In genomic region chr17:5031365-5032082, GRCh38 we compare ENCODE assay signal across 8 cellular contexts. TPM values are rescaled to one million over a fixed set of nuclear protein-coding genes. Genes with fewer than 3 reads are reported as not detected.
DNase-seq lines count a peak whose midpoint lies in the region; TF ChIP-seq lines count a peak whose summit lies in the region.

No MANE protein-coding gene starts in this region.

- no peaks in the 10 kb centered on the region for H3K9me3 ChIP-seq in SK-N-MC (ENCODE audit: low read depth, low read length)

- H3K27ac ChIP-seq in SK-N-MC = peak overlapping the region; percentile 61
- no peak overlapping the region for H3K27ac ChIP-seq in substantia nigra (ENCODE audit: low read depth, low read length, poor library complexity, severe bottlenecking)

- no peaks in the 10 kb centered on the region for H3K36me3 ChIP-seq in SK-N-MC (ENCODE audit: insufficient read depth, low read length)

- peaks cover 34% of the 10 kb centered on the region for H3K4me1 Mint-ChIP-seq in activated naive CD4-positive, alpha-beta T cell treated with anti-CD3 and anti-CD28 coated beads, Interleukin-2, amount 10 ng/mL, durations not matched to agents 7 days and 5 days
- H3K4me1 Mint-ChIP-seq in glutamatergic neuron (ENCODE audit: low read depth, unreplicated experiment) = no peaks in the 10 kb centered on the region

- DNase-seq in AML-193 (lab: John Stamatoyannopoulos, UW) (peak; percentile 17 to 40), GM19240 (ENCODE audit: insufficient read length, low spot score) (peak; percentile 87), Kasumi-1 (lab: John Stamatoyannopoulos, UW) (peak; percentile 45 to 52), SK-N-MC (ENCODE audit: low read depth, low spot score) (no peak), glutamatergic neuron (peak; percentile 87), occipital lobe (lab: John Stamatoyannopoulos, UW) (peak; percentile 52), substantia nigra (lab: John Stamatoyannopoulos, UW) (peak in 47 of 49 donors; percentile 5 to 86 (median 63))
- peak; percentile 90 for DNase-seq in activated naive CD4-positive, alpha-beta T cell treated with anti-CD3 and anti-CD28 coated beads, Interleukin-2, amount 10 ng/mL, durations not matched to agents 7 days and 5 days

- H3K9ac ChIP-seq in SK-N-MC (ENCODE audit: insufficient read length) = peak overlapping the region; percentile 68

- peaks cover 2% of the 10 kb centered on the region for H3K36me3 Mint-ChIP-seq in activated naive CD4-positive, alpha-beta T cell treated with anti-CD3 and anti-CD28 coated beads, Interleukin-2, amount 10 ng/mL, durations not matched to agents 7 days and 5 days
- H3K36me3 Mint-ChIP-seq in glutamatergic neuron (ENCODE audit: unreplicated experiment) = no peaks in the 10 kb centered on the region

- H3K9me3 Mint-ChIP-seq in activated naive CD4-positive, alpha-beta T cell treated with anti-CD3 and anti-CD28 coated beads, Interleukin-2, amount 10 ng/mL, durations not matched to agents 7 days and 5 days = no peaks in the 10 kb centered on the region
- H3K9me3 Mint-ChIP-seq in glutamatergic neuron (ENCODE audit: unreplicated experiment) = peaks cover 3% of the 10 kb centered on the region

- H3K27ac Mint-ChIP-seq in activated naive CD4-positive, alpha-beta T cell treated with anti-CD3 and anti-CD28 coated beads, Interleukin-2, amount 10 ng/mL, durations not matched to agents 7 days and 5 days = peak overlapping the region; percentile 95
- no peak overlapping the region for H3K27ac Mint-ChIP-seq in glutamatergic neuron (ENCODE audit: unreplicated experiment)

- peaks cover 24% of the 10 kb centered on the region for H3K27me3 Mint-ChIP-seq in activated naive CD4-positive, alpha-beta T cell treated with anti-CD3 and anti-CD28 coated beads, Interleukin-2, amount 10 ng/mL, durations not matched to agents 7 days and 5 days
- H3K27me3 Mint-ChIP-seq in glutamatergic neuron (ENCODE audit: unreplicated experiment) = peaks cover 2% of the 10 kb centered on the region

- TF ChIP-seq CTCF in glutamatergic neuron (IDR thresholded peaks at IDR 0.05; ENCODE audit: partially characterized antibody, unreplicated experiment) = peak; percentile 89

- CTCF ChIA-PET in activated naive CD4-positive, alpha-beta T cell treated with anti-CD3 and anti-CD28 coated beads, Interleukin-2, amount 10 ng/mL, durations not matched to agents 7 days and 5 days (lab: Charles Lee) = interaction anchor here (0.6 to 2.2 kb wide), 12 partner anchors 9 to 163 kb away, joined by 3 to 11 read pairs (median 4); partner anchors contain the start of gene CAMTA2

- peak overlapping the region; percentile 79 for H3K4me3 ChIP-seq in SK-N-MC

- H3K4me3 Mint-ChIP-seq in activated naive CD4-positive, alpha-beta T cell treated with anti-CD3 and anti-CD28 coated beads, Interleukin-2, amount 10 ng/mL, durations not matched to agents 7 days and 5 days = peak overlapping the region; percentile 80
- peak overlapping the region; percentile 86 for H3K4me3 Mint-ChIP-seq in glutamatergic neuron (ENCODE audit: unreplicated experiment)

RNA-seq across cellular contexts. Expression of gene SLC52A1, which starts 3.7 kb away (rescaled TPM):
- total RNA-seq in glutamatergic neuron (ENCODE audit: unreplicated experiment) = not detected
- total RNA-seq in occipital lobe = not detected

RNA-seq across cellular contexts. Expression of gene KIF1C, which starts 33.8 kb away (rescaled TPM):
- total RNA-seq in glutamatergic neuron (ENCODE audit: unreplicated experiment) (5.6 TPM), occipital lobe (12.5 TPM)

RNA-seq across cellular contexts. Expression of gene INCA1, which starts 34.2 kb away (rescaled TPM):
- total RNA-seq in glutamatergic neuron (ENCODE audit: unreplicated experiment) (0.44 TPM), occipital lobe (0.31 TPM)

RNA-seq across cellular contexts. Expression of gene CAMTA2, which starts 44.0 kb away (rescaled TPM):
- 61.4 TPM for total RNA-seq in glutamatergic neuron (ENCODE audit: unreplicated experiment)
- 5.1 TPM for total RNA-seq in occipital lobe

RNA-seq across cellular contexts. Expression of gene ZFP3, which starts 46.7 kb away (rescaled TPM):
- 4.9 TPM for total RNA-seq in glutamatergic neuron (ENCODE audit: unreplicated experiment)
- total RNA-seq in occipital lobe = 9.8 TPM
